1 cellular context compared by ENCODE assay signal in genomic region chr2:10307561-10308156, GRCh38.
TF ChIP-seq lines count a peak whose summit lies in the region.

No MANE protein-coding gene starts in this region.

TF ChIP-seq in K562, 482 proteins besides CTCF, POLR2A, EP300 and RAD21 (continues in another document):
- TF ChIP-seq RNF2 (IDR thresholded peaks at IDR 0.05) (no peak), PREB (CRISPR knock-in tag; IDR thresholded peaks at IDR 0.05) (no peak), RBM17 (IDR thresholded peaks at IDR 0.05; ENCODE audit: borderline replicate concordance, low read depth, low read length) (no peak), THRA (IDR thresholded peaks at IDR 0.05) (no peak), ZNF217 (CRISPR knock-in tag; IDR thresholded peaks at IDR 0.05) (no peak), NFRKB (IDR thresholded peaks at IDR 0.05; ENCODE audit: low read depth) (0 out of 2 replicates have a peak, but pooled peaks have one; percentile 46), ZNF707 (CRISPR knock-in tag; conservative IDR thresholded peaks at IDR 0.05) (no peak), ZNF778 (CRISPR knock-in tag; IDR thresholded peaks at IDR 0.05) (no peak), ZNF583 (CRISPR knock-in tag; IDR thresholded peaks at IDR 0.05) (no peak), HOXB6 (CRISPR knock-in tag; IDR thresholded peaks at IDR 0.05; ENCODE audit: borderline replicate concordance) (no peak), SOX6 (IDR thresholded peaks at IDR 0.05) (peak; percentile 75), FUS (optimal IDR thresholded peaks at IDR 0.05; ENCODE audit: low read depth, low read length) (no peak), NELFE (IDR thresholded peaks at IDR 0.05; ENCODE audit: insufficient read depth, insufficient read length) (no peak), SRF (CRISPR knock-in tag; IDR thresholded peaks at IDR 0.05) (peak in 1 of 2 experiments; percentile 84; a peak in 2 of 4 replicates), ZNF830 (CRISPR knock-in tag; IDR thresholded peaks at IDR 0.05) (no peak), NR1H2 (CRISPR knock-in tag; IDR thresholded peaks at IDR 0.05) (no peak), XRCC4 (IDR thresholded peaks at IDR 0.05; ENCODE audit: extremely low read depth, insufficient read depth, insufficient read length) (no peak), NR2C1 (IDR thresholded peaks at IDR 0.05) (peak; percentile 93), NR2C1 (tag; IDR thresholded peaks at IDR 0.05) (peak; percentile 94), ZNF79 (CRISPR knock-in tag; IDR thresholded peaks at IDR 0.05; ENCODE audit: low read depth) (no peak), YBX1 (IDR thresholded peaks at IDR 0.05) (peak; percentile 100), PTBP1 (IDR thresholded peaks at IDR 0.05; ENCODE audit: low read depth, low read length) (no peak), ETV1 (tag; conservative IDR thresholded peaks at IDR 0.05; ENCODE audit: low read depth) (peak; percentile 85), ARID4B (CRISPR knock-in tag; IDR thresholded peaks at IDR 0.05) (no peak), TARDBP (IDR thresholded peaks at IDR 0.05) (no peak), SMARCE1 (IDR thresholded peaks at IDR 0.05) (peak; percentile 49; the same call in 1 of the 2 replicates), ARID1B (IDR thresholded peaks at IDR 0.05) (peak; percentile 77), NRF1 (conservative IDR thresholded peaks at IDR 0.05 in 1 of 2, IDR thresholded peaks at IDR 0.05 in 1 of 2) (0 out of 4 replicates have a peak, but pooled peaks of 1 of the 2 experiments have one; percentile 14)
- TF ChIP-seq, protein P1, sequence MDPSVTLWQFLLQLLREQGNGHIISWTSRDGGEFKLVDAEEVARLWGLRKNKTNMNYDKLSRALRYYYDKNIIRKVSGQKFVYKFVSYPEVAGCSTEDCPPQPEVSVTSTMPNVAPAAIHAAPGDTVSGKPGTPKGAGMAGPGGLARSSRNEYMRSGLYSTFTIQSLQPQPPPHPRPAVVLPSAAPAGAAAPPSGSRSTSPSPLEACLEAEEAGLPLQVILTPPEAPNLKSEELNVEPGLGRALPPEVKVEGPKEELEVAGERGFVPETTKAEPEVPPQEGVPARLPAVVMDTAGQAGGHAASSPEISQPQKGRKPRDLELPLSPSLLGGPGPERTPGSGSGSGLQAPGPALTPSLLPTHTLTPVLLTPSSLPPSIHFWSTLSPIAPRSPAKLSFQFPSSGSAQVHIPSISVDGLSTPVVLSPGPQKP (CRISPR knock-in tag; IDR thresholded peaks at IDR 0.05): no peak
- TF ChIP-seq, protein P2, sequence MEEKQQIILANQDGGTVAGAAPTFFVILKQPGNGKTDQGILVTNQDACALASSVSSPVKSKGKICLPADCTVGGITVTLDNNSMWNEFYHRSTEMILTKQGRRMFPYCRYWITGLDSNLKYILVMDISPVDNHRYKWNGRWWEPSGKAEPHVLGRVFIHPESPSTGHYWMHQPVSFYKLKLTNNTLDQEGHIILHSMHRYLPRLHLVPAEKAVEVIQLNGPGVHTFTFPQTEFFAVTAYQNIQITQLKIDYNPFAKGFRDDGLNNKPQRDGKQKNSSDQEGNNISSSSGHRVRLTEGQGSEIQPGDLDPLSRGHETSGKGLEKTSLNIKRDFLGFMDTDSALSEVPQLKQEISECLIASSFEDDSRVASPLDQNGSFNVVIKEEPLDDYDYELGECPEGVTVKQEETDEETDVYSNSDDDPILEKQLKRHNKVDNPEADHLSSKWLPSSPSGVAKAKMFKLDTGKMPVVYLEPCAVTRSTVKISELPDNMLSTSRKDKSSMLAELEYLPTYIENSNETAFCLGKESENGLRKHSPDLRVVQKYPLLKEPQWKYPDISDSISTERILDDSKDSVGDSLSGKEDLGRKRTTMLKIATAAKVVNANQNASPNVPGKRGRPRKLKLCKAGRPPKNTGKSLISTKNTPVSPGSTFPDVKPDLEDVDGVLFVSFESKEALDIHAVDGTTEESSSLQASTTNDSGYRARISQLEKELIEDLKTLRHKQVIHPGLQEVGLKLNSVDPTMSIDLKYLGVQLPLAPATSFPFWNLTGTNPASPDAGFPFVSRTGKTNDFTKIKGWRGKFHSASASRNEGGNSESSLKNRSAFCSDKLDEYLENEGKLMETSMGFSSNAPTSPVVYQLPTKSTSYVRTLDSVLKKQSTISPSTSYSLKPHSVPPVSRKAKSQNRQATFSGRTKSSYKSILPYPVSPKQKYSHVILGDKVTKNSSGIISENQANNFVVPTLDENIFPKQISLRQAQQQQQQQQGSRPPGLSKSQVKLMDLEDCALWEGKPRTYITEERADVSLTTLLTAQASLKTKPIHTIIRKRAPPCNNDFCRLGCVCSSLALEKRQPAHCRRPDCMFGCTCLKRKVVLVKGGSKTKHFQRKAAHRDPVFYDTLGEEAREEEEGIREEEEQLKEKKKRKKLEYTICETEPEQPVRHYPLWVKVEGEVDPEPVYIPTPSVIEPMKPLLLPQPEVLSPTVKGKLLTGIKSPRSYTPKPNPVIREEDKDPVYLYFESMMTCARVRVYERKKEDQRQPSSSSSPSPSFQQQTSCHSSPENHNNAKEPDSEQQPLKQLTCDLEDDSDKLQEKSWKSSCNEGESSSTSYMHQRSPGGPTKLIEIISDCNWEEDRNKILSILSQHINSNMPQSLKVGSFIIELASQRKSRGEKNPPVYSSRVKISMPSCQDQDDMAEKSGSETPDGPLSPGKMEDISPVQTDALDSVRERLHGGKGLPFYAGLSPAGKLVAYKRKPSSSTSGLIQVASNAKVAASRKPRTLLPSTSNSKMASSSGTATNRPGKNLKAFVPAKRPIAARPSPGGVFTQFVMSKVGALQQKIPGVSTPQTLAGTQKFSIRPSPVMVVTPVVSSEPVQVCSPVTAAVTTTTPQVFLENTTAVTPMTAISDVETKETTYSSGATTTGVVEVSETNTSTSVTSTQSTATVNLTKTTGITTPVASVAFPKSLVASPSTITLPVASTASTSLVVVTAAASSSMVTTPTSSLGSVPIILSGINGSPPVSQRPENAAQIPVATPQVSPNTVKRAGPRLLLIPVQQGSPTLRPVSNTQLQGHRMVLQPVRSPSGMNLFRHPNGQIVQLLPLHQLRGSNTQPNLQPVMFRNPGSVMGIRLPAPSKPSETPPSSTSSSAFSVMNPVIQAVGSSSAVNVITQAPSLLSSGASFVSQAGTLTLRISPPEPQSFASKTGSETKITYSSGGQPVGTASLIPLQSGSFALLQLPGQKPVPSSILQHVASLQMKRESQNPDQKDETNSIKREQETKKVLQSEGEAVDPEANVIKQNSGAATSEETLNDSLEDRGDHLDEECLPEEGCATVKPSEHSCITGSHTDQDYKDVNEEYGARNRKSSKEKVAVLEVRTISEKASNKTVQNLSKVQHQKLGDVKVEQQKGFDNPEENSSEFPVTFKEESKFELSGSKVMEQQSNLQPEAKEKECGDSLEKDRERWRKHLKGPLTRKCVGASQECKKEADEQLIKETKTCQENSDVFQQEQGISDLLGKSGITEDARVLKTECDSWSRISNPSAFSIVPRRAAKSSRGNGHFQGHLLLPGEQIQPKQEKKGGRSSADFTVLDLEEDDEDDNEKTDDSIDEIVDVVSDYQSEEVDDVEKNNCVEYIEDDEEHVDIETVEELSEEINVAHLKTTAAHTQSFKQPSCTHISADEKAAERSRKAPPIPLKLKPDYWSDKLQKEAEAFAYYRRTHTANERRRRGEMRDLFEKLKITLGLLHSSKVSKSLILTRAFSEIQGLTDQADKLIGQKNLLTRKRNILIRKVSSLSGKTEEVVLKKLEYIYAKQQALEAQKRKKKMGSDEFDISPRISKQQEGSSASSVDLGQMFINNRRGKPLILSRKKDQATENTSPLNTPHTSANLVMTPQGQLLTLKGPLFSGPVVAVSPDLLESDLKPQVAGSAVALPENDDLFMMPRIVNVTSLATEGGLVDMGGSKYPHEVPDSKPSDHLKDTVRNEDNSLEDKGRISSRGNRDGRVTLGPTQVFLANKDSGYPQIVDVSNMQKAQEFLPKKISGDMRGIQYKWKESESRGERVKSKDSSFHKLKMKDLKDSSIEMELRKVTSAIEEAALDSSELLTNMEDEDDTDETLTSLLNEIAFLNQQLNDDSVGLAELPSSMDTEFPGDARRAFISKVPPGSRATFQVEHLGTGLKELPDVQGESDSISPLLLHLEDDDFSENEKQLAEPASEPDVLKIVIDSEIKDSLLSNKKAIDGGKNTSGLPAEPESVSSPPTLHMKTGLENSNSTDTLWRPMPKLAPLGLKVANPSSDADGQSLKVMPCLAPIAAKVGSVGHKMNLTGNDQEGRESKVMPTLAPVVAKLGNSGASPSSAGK (IDR thresholded peaks at IDR 0.05): no peak
- TF ChIP-seq, protein P3, sequence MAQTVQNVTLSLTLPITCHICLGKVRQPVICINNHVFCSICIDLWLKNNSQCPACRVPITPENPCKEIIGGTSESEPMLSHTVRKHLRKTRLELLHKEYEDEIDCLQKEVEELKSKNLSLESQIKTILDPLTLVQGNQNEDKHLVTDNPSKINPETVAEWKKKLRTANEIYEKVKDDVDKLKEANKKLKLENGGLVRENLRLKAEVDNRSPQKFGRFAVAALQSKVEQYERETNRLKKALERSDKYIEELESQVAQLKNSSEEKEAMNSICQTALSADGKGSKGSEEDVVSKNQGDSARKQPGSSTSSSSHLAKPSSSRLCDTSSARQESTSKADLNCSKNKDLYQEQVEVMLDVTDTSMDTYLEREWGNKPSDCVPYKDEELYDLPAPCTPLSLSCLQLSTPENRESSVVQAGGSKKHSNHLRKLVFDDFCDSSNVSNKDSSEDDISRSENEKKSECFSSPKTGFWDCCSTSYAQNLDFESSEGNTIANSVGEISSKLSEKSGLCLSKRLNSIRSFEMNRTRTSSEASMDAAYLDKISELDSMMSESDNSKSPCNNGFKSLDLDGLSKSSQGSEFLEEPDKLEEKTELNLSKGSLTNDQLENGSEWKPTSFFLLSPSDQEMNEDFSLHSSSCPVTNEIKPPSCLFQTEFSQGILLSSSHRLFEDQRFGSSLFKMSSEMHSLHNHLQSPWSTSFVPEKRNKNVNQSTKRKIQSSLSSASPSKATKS (CRISPR knock-in tag; IDR thresholded peaks at IDR 0.05): no peak
